ENCODE assay signal across 1 cellular context in the genomic region with DNA sequence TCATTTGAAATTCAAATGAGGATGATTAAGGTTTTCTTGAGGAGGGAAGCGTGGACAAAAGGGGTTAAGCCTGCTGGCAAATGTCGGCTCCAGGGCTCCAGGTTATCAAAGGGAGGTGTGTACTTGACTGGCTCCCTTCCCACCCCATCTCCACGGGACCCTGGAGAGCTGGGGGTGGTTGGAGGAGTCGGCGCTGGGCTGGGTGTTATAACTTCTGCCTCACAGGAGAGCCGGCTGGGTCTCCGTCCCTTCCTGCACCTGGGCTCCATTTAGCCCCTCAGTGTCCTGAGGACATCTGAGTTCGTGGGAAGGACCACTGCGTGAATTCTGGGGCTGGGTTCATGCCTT.
TF ChIP-seq lines count a peak whose summit lies in the region.

No MANE protein-coding gene starts in this region.

TF ChIP-seq in WTC11, 78 proteins besides CTCF, POLR2A, EP300 and RAD21 (continued from another document):
- TF ChIP-seq MLX (CRISPR knock-in tag; IDR thresholded peaks at IDR 0.05), result no peak
- TF ChIP-seq SP1 (CRISPR knock-in tag; conservative IDR thresholded peaks at IDR 0.05), result no peak
- no peak for TF ChIP-seq RELA (CRISPR knock-in tag; IDR thresholded peaks at IDR 0.05; ENCODE audit: borderline replicate concordance)
- no peak for TF ChIP-seq STAT6 (CRISPR knock-in tag; conservative IDR thresholded peaks at IDR 0.05; ENCODE audit: low read depth)
- TF ChIP-seq ARID4B (CRISPR knock-in tag; IDR thresholded peaks at IDR 0.05; ENCODE audit: borderline replicate concordance), result no peak
- no peak for TF ChIP-seq SMAD4 (CRISPR knock-in tag; IDR thresholded peaks at IDR 0.05)
- no peak for TF ChIP-seq NFE2L1 (CRISPR knock-in tag; IDR thresholded peaks at IDR 0.05)
- TF ChIP-seq MAX (CRISPR knock-in tag; IDR thresholded peaks at IDR 0.05), result no peak
- no peak for TF ChIP-seq ATF1 (CRISPR knock-in tag; IDR thresholded peaks at IDR 0.05)
- no peak for TF ChIP-seq SOX15 (CRISPR knock-in tag; IDR thresholded peaks at IDR 0.05)
- TF ChIP-seq ZNF281 (CRISPR knock-in tag; IDR thresholded peaks at IDR 0.05), result no peak
- TF ChIP-seq, protein P1, sequence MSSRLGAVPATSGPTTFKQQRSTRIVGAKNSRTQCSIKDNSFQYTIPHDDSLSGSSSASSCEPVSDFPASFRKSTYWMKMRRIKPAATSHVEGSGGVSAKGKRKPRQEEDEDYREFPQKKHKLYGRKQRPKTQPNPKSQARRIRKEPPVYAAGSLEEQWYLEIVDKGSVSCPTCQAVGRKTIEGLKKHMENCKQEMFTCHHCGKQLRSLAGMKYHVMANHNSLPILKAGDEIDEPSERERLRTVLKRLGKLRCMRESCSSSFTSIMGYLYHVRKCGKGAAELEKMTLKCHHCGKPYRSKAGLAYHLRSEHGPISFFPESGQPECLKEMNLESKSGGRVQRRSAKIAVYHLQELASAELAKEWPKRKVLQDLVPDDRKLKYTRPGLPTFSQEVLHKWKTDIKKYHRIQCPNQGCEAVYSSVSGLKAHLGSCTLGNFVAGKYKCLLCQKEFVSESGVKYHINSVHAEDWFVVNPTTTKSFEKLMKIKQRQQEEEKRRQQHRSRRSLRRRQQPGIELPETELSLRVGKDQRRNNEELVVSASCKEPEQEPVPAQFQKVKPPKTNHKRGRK (CRISPR knock-in tag; IDR thresholded peaks at IDR 0.05; ENCODE audit: borderline replicate concordance), result no peak
- no peak for TF ChIP-seq PRRX2 (CRISPR knock-in tag; IDR thresholded peaks at IDR 0.05)
